In the genomic region with DNA sequence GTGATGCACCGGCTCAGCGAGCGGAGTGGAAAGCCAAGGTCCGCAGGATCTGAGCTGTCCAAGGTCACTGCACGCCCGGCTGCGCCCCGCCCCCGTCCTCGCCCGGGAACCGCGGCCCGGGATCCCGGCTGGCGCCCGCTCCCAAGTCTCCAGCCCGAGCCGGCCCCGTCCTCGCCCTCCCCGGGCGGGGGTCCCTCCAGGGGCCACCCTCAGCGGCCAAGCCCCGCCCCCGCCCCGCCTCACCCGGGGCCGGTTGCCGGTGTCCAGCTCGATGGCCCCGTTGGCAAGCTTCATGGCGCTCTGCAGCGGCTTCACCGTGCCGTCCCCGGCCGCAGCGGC, we compare ENCODE assay signal across 8 cellular contexts. TPM values are rescaled to one million over a fixed set of nuclear protein-coding genes. Genes with fewer than 3 reads are reported as not detected.
A peak's percentile ranks its signal among the peaks of the same experiment; 100 is the strongest.
DNase-seq lines count a peak whose midpoint lies in the region; ATAC-seq and TF ChIP-seq lines count a peak whose summit lies in the region.

No MANE protein-coding gene starts in this region.

- no peaks in the 10 kb centered on the region for H3K9me3 ChIP-seq in thymus (ENCODE audit: control insufficient read depth)

- peaks cover 10% of the 10 kb centered on the region for H3K27me3 ChIP-seq in thymus (ENCODE audit: control insufficient read depth, insufficient read depth)

- TF ChIP-seq CTCF in Calu3 (IDR thresholded peaks at IDR 0.05; ENCODE audit: unreplicated experiment) (no peak), cardiac fibroblast (IDR thresholded peaks at IDR 0.05; ENCODE audit: low read depth, low read length) (no peak)

- H3K36me3 ChIP-seq in thymus (ENCODE audit: control insufficient read depth, insufficient read depth): peaks cover 18% of the 10 kb centered on the region

- peaks cover 20% of the 10 kb centered on the region for H3K4me1 ChIP-seq in thymus (ENCODE audit: control insufficient read depth, insufficient read depth, low read length)

- DNase-seq in Calu3 (peak; percentile 65), cardiac fibroblast (ENCODE audit: low read depth in 2 of 2) (no peak), left lobe of liver (ENCODE audit: low spot score) (peak; percentile 82)
- no peak for DNase-seq in Jurkat, Clone E6-1 (ENCODE audit: low read depth, low spot score)
- DNase-seq in stimulated activated CD4-positive, alpha-beta T cell treated with anti-CD3 and anti-CD28 coated beads, Interleukin-4, amount 100 ng/mL, for 1 hour: no peak
- no peak for DNase-seq in stimulated activated CD4-positive, alpha-beta T cell treated with anti-CD3 and anti-CD28 coated beads, Interleukin-4, amount 100 ng/mL, for 4 hours

- CTCF ChIA-PET in Calu3 (lab: Charles Lee): interaction anchor here (0.8 kb wide), 1 partner anchor 20 kb away, joined by 4 read pairs; no protein-coding TSS in a partner anchor

- H3K4me1 Mint-ChIP-seq in Calu3 (ENCODE audit: low read depth, unreplicated experiment): peaks cover 47% of the 10 kb centered on the region

- intact Hi-C loops in Calu3 (cut with micrococcal nuclease; ENCODE audit: unreplicated experiment): no loop called here

- H3K27ac ChIP-seq in thymus (ENCODE audit: low read depth): peak overlapping the region; percentile 96

- H3K36me3 Mint-ChIP-seq in Calu3 (ENCODE audit: insufficient read depth, unreplicated experiment): peaks cover 90% of the 10 kb centered on the region

- WGBS in thymus: 1% methylated on average over 39 of the region's 39 CpGs

- BruUV-seq in Calu3 (replicated peaks; lab: Mats Ljungman, UMichigan): no TSS peak

- H3K27me3 Mint-ChIP-seq in Calu3 (ENCODE audit: unreplicated experiment): no peaks in the 10 kb centered on the region

- H3K4me3 ChIP-seq in Jurkat, Clone E6-1 (ENCODE audit: low read length): peak overlapping the region; percentile 64
- peak overlapping the region; percentile 73 to 76 for H3K4me3 ChIP-seq in cardiac fibroblast (replicated peaks in 1 of 2; ENCODE audit: low read depth in 2 of 2, low read length in 2 of 2)
- H3K4me3 ChIP-seq in thymus (ENCODE audit: low read length): peak overlapping the region; percentile 95

- peak; percentile 13 for ATAC-seq in GM21447 (IDR thresholded peaks at IDR 0.05; ENCODE audit: unreplicated experiment)
- ATAC-seq in left lobe of liver: peak; percentile 51

- H3K9me3 Mint-ChIP-seq in Calu3 (ENCODE audit: low read depth, unreplicated experiment): no peaks in the 10 kb centered on the region

- H3K27ac Mint-ChIP-seq in Calu3 (ENCODE audit: unreplicated experiment): peak overlapping the region; percentile 68

- H3K4me3 Mint-ChIP-seq in Calu3 (ENCODE audit: low read depth, unreplicated experiment): peak overlapping the region; percentile 81

RNA-seq across cellular contexts. Expression of gene VPS9D1, which starts 0.2 kb away (rescaled TPM):
- total RNA-seq in Calu3 (2022) (26.7 and 28.2 TPM in 2 replicates), left lobe of liver (15.0 TPM)
- 2.6 TPM for polyA plus RNA-seq in Jurkat, Clone E6-1 (2012; ENCODE audit: insufficient read depth, insufficient read length)
- polyA plus RNA-seq in thymus: 25.1 TPM

RNA-seq across cellular contexts. Expression of gene ZNF276, which starts 0.8 kb away (rescaled TPM):
- total RNA-seq in Calu3 (2022) (30.6 and 37.2 TPM in 2 replicates), left lobe of liver (13.2 TPM)
- polyA plus RNA-seq in Jurkat, Clone E6-1 (2012; ENCODE audit: insufficient read depth, insufficient read length): 38.3 TPM
- polyA plus RNA-seq in thymus: 55.0 TPM

RNA-seq across cellular contexts. Expression of gene SPATA2L, which starts 19.0 kb away (rescaled TPM):
- total RNA-seq in Calu3 (2022): 20.7 and 23.6 TPM in 2 replicates
- 6.1 TPM for polyA plus RNA-seq in Jurkat, Clone E6-1 (2012; ENCODE audit: insufficient read depth, insufficient read length)
- 13.8 TPM for total RNA-seq in left lobe of liver
- 9.1 TPM for polyA plus RNA-seq in thymus

RNA-seq across cellular contexts. Expression of gene CDK10, which starts 34.0 kb away (rescaled TPM):
- 102 and 106 TPM in 2 replicates for total RNA-seq in Calu3 (2022)
- 115 TPM for polyA plus RNA-seq in Jurkat, Clone E6-1 (2012; ENCODE audit: insufficient read depth, insufficient read length)
- 69.1 TPM for total RNA-seq in left lobe of liver
- polyA plus RNA-seq in thymus: 124 TPM

Comparison
In these comparisons a context has a peak if more than half of its experiments do, and no peak if none do; other contexts are left out.
1. DNase-seq: peak in Calu3 (single experiment) and left lobe of liver (single experiment); none in Jurkat, Clone E6-1 (single experiment), cardiac fibroblast (0 of 2), stimulated activated CD4-positive, alpha-beta T cell treated with anti-CD3 and anti-CD28 coated beads, Interleukin-4, amount 100 ng/mL, for 1 hour (single experiment) and stimulated activated CD4-positive, alpha-beta T cell treated with anti-CD3 and anti-CD28 coated beads, Interleukin-4, amount 100 ng/mL, for 4 hours (0 of 2).
2. Peak in every context shown above with its lines, with median percentiles within 50 percentile points of each other: H3K4me3 ChIP-seq.